Comparison of ENCODE assay signal across 1 cellular context in the genomic region with DNA sequence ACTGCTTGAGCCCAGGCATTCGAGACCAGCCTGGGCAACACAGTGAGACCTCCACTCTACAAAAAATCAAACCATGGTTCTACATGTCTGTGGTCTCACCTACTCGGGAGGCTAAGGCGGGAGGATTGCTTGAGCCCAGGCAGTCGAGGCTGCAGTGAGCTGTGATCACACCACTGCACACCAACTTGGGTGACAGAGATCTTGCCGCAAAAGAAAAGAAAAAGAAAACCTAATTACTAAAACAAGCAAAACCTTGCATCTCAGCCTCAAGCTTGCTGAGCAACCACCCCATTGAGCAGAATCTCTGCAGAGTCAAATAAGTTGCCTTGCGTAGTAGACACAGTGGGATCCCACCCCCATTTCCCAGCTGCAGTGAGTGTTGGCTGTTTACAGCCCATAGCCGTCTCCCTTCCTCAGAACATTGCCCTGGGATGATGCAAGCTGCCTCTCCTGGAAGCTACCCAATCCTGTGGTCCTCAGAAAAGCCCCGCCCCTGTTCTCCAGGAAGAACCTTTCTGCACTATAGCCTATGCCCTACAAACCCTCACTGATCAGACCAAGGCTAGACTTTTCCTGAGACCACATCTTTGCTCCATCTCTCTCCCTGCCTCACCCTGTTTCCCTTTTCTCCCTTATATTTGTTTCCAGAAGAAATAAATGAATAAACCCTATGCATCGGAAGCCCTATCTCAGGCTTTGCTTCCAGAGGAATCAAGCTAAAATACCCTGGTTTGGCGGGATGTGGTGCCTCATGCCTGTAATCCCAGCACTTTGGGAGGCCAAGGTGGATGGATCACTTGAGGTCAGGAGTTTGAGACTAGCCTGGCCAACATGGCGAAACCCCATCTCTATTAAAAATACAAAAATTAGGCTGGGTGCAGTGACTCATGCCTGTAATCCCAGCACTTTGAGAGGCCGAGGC.
TF ChIP-seq lines count a peak whose summit lies in the region.

No MANE protein-coding gene starts in this region.

TF ChIP-seq in HepG2, 621 proteins besides CTCF, POLR2A, EP300 and RAD21 (continued from another document and continues in another):
- TF ChIP-seq, protein P1, sequence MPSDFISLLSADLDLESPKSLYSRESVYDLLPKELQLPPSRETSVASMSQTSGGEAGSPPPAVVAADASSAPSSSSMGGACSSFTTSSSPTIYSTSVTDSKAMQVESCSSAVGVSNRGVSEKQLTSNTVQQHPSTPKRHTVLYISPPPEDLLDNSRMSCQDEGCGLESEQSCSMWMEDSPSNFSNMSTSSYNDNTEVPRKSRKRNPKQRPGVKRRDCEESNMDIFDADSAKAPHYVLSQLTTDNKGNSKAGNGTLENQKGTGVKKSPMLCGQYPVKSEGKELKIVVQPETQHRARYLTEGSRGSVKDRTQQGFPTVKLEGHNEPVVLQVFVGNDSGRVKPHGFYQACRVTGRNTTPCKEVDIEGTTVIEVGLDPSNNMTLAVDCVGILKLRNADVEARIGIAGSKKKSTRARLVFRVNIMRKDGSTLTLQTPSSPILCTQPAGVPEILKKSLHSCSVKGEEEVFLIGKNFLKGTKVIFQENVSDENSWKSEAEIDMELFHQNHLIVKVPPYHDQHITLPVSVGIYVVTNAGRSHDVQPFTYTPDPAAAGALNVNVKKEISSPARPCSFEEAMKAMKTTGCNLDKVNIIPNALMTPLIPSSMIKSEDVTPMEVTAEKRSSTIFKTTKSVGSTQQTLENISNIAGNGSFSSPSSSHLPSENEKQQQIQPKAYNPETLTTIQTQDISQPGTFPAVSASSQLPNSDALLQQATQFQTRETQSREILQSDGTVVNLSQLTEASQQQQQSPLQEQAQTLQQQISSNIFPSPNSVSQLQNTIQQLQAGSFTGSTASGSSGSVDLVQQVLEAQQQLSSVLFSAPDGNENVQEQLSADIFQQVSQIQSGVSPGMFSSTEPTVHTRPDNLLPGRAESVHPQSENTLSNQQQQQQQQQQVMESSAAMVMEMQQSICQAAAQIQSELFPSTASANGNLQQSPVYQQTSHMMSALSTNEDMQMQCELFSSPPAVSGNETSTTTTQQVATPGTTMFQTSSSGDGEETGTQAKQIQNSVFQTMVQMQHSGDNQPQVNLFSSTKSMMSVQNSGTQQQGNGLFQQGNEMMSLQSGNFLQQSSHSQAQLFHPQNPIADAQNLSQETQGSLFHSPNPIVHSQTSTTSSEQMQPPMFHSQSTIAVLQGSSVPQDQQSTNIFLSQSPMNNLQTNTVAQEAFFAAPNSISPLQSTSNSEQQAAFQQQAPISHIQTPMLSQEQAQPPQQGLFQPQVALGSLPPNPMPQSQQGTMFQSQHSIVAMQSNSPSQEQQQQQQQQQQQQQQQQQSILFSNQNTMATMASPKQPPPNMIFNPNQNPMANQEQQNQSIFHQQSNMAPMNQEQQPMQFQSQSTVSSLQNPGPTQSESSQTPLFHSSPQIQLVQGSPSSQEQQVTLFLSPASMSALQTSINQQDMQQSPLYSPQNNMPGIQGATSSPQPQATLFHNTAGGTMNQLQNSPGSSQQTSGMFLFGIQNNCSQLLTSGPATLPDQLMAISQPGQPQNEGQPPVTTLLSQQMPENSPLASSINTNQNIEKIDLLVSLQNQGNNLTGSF (CRISPR knock-in tag; IDR thresholded peaks at IDR 0.05), result no peak
- TF ChIP-seq SP4 (CRISPR knock-in tag; IDR thresholded peaks at IDR 0.05) (peak; percentile 39; the same call in 1 of the 2 replicates), CEBPB (IDR thresholded peaks at IDR 0.05; ENCODE audit: borderline replicate concordance, low read depth, low read length) (peak; percentile 92), ARNTL (CRISPR knock-in tag; IDR thresholded peaks at IDR 0.05) (no peak), FOXK1 (CRISPR knock-in tag; IDR thresholded peaks at IDR 0.05; ENCODE audit: borderline replicate concordance, low read depth) (peak; percentile 65; the same call in 1 of the 2 replicates), ZBTB7A (CRISPR knock-in tag; IDR thresholded peaks at IDR 0.05) (peak; percentile 56; the same call in 1 of the 2 replicates), JUND (CRISPR knock-in tag; IDR thresholded peaks at IDR 0.05) (0 out of 2 replicates have a peak, but pooled peaks have one; percentile 30), EEA1 (CRISPR knock-in tag; IDR thresholded peaks at IDR 0.05; ENCODE audit: borderline replicate concordance) (0 out of 2 replicates have a peak, but pooled peaks have one; percentile 35), KAT8 (CRISPR knock-in tag; IDR thresholded peaks at IDR 0.05) (peak; percentile 62), SALL1 (CRISPR knock-in tag; IDR thresholded peaks at IDR 0.05) (peak; percentile 39; the same call in 1 of the 2 replicates), RBAK (CRISPR knock-in tag; IDR thresholded peaks at IDR 0.05) (no peak), KDM1A (CRISPR knock-in tag; IDR thresholded peaks at IDR 0.05) (no peak), NFIB (CRISPR knock-in tag; IDR thresholded peaks at IDR 0.05; ENCODE audit: borderline replicate concordance) (no peak), FOXC1 (CRISPR knock-in tag; IDR thresholded peaks at IDR 0.05; ENCODE audit: borderline replicate concordance) (0 out of 2 replicates have a peak, but pooled peaks have one; percentile 49), ZNF644 (CRISPR knock-in tag; IDR thresholded peaks at IDR 0.05; ENCODE audit: low read depth) (peak; percentile 74), ZNF292 (CRISPR knock-in tag; IDR thresholded peaks at IDR 0.05; ENCODE audit: borderline replicate concordance, low read depth) (peak; percentile 63; the same call in 1 of the 2 replicates), FOXO1 (CRISPR knock-in tag; IDR thresholded peaks at IDR 0.05) (peak; percentile 53), ZNF350 (CRISPR knock-in tag; IDR thresholded peaks at IDR 0.05; ENCODE audit: borderline replicate concordance, low read depth) (0 out of 2 replicates have a peak, but pooled peaks have one; percentile 39), RXRB (CRISPR knock-in tag; IDR thresholded peaks at IDR 0.05; ENCODE audit: borderline replicate concordance) (0 out of 2 replicates have a peak, but pooled peaks have one; percentile 59), ZFY (CRISPR knock-in tag; IDR thresholded peaks at IDR 0.05) (no peak)
- TF ChIP-seq, protein P2, sequence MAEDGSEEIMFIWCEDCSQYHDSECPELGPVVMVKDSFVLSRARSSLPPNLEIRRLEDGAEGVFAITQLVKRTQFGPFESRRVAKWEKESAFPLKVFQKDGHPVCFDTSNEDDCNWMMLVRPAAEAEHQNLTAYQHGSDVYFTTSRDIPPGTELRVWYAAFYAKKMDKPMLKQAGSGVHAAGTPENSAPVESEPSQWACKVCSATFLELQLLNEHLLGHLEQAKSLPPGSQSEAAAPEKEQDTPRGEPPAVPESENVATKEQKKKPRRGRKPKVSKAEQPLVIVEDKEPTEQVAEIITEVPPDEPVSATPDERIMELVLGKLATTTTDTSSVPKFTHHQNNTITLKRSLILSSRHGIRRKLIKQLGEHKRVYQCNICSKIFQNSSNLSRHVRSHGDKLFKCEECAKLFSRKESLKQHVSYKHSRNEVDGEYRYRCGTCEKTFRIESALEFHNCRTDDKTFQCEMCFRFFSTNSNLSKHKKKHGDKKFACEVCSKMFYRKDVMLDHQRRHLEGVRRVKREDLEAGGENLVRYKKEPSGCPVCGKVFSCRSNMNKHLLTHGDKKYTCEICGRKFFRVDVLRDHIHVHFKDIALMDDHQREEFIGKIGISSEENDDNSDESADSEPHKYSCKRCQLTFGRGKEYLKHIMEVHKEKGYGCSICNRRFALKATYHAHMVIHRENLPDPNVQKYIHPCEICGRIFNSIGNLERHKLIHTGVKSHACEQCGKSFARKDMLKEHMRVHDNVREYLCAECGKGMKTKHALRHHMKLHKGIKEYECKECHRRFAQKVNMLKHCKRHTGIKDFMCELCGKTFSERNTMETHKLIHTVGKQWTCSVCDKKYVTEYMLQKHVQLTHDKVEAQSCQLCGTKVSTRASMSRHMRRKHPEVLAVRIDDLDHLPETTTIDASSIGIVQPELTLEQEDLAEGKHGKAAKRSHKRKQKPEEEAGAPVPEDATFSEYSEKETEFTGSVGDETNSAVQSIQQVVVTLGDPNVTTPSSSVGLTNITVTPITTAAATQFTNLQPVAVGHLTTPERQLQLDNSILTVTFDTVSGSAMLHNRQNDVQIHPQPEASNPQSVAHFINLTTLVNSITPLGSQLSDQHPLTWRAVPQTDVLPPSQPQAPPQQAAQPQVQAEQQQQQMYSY (CRISPR knock-in tag; IDR thresholded peaks at IDR 0.05), result no peak
- TF ChIP-seq, protein P3, sequence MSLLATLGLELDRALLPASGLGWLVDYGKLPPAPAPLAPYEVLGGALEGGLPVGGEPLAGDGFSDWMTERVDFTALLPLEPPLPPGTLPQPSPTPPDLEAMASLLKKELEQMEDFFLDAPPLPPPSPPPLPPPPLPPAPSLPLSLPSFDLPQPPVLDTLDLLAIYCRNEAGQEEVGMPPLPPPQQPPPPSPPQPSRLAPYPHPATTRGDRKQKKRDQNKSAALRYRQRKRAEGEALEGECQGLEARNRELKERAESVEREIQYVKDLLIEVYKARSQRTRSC (CRISPR knock-in tag; IDR thresholded peaks at IDR 0.05; ENCODE audit: low read depth), result 0 out of 2 replicates have a peak, but pooled peaks have one; percentile 53
- TF ChIP-seq, protein P4, sequence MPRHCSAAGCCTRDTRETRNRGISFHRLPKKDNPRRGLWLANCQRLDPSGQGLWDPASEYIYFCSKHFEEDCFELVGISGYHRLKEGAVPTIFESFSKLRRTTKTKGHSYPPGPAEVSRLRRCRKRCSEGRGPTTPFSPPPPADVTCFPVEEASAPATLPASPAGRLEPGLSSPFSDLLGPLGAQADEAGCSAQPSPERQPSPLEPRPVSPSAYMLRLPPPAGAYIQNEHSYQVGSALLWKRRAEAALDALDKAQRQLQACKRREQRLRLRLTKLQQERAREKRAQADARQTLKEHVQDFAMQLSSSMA (CRISPR knock-in tag; IDR thresholded peaks at IDR 0.05), result 0 out of 2 replicates have a peak, but pooled peaks have one; percentile 31
- TF ChIP-seq, protein P5, sequence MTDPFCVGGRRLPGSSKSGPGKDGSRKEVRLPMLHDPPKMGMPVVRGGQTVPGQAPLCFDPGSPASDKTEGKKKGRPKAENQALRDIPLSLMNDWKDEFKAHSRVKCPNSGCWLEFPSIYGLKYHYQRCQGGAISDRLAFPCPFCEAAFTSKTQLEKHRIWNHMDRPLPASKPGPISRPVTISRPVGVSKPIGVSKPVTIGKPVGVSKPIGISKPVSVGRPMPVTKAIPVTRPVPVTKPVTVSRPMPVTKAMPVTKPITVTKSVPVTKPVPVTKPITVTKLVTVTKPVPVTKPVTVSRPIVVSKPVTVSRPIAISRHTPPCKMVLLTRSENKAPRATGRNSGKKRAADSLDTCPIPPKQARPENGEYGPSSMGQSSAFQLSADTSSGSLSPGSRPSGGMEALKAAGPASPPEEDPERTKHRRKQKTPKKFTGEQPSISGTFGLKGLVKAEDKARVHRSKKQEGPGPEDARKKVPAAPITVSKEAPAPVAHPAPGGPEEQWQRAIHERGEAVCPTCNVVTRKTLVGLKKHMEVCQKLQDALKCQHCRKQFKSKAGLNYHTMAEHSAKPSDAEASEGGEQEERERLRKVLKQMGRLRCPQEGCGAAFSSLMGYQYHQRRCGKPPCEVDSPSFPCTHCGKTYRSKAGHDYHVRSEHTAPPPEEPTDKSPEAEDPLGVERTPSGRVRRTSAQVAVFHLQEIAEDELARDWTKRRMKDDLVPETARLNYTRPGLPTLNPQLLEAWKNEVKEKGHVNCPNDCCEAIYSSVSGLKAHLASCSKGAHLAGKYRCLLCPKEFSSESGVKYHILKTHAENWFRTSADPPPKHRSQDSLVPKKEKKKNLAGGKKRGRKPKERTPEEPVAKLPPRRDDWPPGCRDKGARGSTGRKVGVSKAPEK (CRISPR knock-in tag; IDR thresholded peaks at IDR 0.05; ENCODE audit: borderline replicate concordance), result no peak
- TF ChIP-seq, protein P6, sequence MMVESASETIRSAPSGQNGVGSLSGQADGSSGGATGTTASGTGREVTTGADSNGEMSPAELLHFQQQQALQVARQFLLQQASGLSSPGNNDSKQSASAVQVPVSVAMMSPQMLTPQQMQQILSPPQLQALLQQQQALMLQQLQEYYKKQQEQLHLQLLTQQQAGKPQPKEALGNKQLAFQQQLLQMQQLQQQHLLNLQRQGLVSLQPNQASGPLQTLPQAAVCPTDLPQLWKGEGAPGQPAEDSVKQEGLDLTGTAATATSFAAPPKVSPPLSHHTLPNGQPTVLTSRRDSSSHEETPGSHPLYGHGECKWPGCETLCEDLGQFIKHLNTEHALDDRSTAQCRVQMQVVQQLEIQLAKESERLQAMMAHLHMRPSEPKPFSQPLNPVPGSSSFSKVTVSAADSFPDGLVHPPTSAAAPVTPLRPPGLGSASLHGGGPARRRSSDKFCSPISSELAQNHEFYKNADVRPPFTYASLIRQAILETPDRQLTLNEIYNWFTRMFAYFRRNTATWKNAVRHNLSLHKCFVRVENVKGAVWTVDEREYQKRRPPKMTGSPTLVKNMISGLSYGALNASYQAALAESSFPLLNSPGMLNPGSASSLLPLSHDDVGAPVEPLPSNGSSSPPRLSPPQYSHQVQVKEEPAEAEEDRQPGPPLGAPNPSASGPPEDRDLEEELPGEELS (CRISPR knock-in tag; IDR thresholded peaks at IDR 0.05), result 0 out of 2 replicates have a peak, but pooled peaks have one; percentile 17
- TF ChIP-seq, protein P7, sequence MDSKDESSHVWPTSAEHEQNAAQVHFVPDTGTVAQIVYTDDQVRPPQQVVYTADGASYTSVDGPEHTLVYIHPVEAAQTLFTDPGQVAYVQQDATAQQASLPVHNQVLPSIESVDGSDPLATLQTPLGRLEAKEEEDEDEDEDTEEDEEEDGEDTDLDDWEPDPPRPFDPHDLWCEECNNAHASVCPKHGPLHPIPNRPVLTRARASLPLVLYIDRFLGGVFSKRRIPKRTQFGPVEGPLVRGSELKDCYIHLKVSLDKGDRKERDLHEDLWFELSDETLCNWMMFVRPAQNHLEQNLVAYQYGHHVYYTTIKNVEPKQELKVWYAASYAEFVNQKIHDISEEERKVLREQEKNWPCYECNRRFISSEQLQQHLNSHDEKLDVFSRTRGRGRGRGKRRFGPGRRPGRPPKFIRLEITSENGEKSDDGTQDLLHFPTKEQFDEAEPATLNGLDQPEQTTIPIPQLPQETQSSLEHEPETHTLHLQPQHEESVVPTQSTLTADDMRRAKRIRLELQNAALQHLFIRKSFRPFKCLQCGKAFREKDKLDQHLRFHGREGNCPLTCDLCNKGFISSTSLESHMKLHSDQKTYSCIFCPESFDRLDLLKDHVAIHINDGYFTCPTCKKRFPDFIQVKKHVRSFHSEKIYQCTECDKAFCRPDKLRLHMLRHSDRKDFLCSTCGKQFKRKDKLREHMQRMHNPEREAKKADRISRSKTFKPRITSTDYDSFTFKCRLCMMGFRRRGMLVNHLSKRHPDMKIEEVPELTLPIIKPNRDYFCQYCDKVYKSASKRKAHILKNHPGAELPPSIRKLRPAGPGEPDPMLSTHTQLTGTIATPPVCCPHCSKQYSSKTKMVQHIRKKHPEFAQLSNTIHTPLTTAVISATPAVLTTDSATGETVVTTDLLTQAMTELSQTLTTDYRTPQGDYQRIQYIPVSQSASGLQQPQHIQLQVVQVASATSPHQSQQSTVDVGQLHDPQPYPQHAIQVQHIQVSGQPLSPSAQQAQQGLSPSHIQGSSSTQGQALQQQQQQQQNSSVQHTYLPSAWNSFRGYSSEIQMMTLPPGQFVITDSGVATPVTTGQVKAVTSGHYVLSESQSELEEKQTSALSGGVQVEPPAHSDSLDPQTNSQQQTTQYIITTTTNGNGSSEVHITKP (CRISPR knock-in tag; IDR thresholded peaks at IDR 0.05; ENCODE audit: low read depth), result peak; percentile 91
